ENCODE assay signal across 20 cellular contexts in the genomic region with DNA sequence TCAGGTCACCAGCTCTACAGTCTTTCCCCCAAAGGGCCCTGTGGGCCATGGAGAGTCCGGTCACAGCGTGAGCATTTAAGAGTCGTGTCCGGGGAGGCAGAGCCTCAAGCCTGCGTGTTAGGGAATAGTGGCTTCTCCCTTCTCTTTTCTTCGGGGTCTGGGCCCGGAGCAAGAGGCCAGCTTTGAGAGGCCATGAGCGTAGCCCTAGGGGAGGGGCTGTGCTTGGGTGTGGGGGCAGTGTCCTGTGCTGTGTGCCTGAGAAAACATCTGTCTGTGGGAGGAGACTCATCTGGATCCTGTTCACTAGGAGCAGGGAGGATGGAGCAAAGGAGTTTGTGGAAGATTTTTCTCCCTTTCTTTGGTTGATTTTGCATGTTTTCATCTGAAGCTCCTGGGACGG. TPM values are rescaled to one million over a fixed set of nuclear protein-coding genes. Genes with fewer than 3 reads are reported as not detected.
DNase-seq lines count a peak whose midpoint lies in the region; ATAC-seq and TF ChIP-seq lines count a peak whose summit lies in the region.
"Had no signal": no experiment of that assay in that cellular context is flagged by ENCODE, and none has a peak within 500 bp of the region (broad histone marks: within the 10 kb centered on the region; RNA-seq: fewer than 3 reads in every experiment).

No MANE protein-coding gene starts in this region.

- H3K27me3 ChIP-seq in adipocyte (replicated peaks; ENCODE audit: control insufficient read depth, insufficient read depth, low read length) (no peaks in the 10 kb centered on the region), gastroesophageal sphincter (no peaks in the 10 kb centered on the region), thoracic aorta (replicated peaks; ENCODE audit: insufficient read depth) (no peaks in the 10 kb centered on the region)

- peak overlapping the region; percentile 21 for H3K4me3 Mint-ChIP-seq in neural crest cell
- no peak overlapping the region for H3K4me3 Mint-ChIP-seq in stimulated activated memory B cell treated with anti-CD40 and anti-IgM and Interleukin-4, amounts not matched to agents 10 μg/mL and 1 μg/mL and 100 μg/mL, for 72 hours
- H3K4me3 Mint-ChIP-seq: activated naive CD8-positive, alpha-beta T cell treated with anti-CD3 and anti-CD28 coated beads, Interleukin-2, amount 10 ng/mL, durations not matched to agents 7 days and 5 days; central memory CD8-positive, alpha-beta T cell; naive B cell; stimulated activated naive CD8-positive, alpha-beta T cell treated with anti-CD3 and anti-CD28 coated beads, Interleukin-15, Interleukin-2, amounts not matched to agents 100 ng/mL and 50 ng/mL, for 24 hours; T-helper 1 cell treated with Interleukin-12 subunit alpha and Interleukin-12 subunit beta and Interleukin-4 antibody, amounts not matched to agents 30 μg/mL and 1 μg/mL, for 36 hours had no signal

- ATAC-seq in gastroesophageal sphincter, result peak; percentile 54
- no peak for ATAC-seq in thoracic aorta (ENCODE audit: insufficient number of reproducible peaks, low FRiP score, low read depth)
- no peak for ATAC-seq in stimulated activated memory B cell treated with anti-CD40 and anti-IgM and Interleukin-4, amounts not matched to agents 10 μg/mL and 1 μg/mL and 100 μg/mL, for 72 hours
- ATAC-seq: left colon had no signal

- H3K36me3 Mint-ChIP-seq in neural crest cell (ENCODE audit: low read depth), result peaks cover 7% of the 10 kb centered on the region
- H3K36me3 Mint-ChIP-seq in stimulated activated memory B cell treated with anti-CD40 and anti-IgM and Interleukin-4, amounts not matched to agents 10 μg/mL and 1 μg/mL and 100 μg/mL, for 72 hours, result no peaks in the 10 kb centered on the region
- H3K36me3 Mint-ChIP-seq: activated naive CD8-positive, alpha-beta T cell treated with anti-CD3 and anti-CD28 coated beads, Interleukin-2, amount 10 ng/mL, durations not matched to agents 7 days and 5 days; naive B cell had no signal

- H3K9me3 Mint-ChIP-seq in neural crest cell, result no peaks in the 10 kb centered on the region
- H3K9me3 Mint-ChIP-seq in stimulated activated memory B cell treated with anti-CD40 and anti-IgM and Interleukin-4, amounts not matched to agents 10 μg/mL and 1 μg/mL and 100 μg/mL, for 72 hours, result no peaks in the 10 kb centered on the region
- H3K9me3 Mint-ChIP-seq: activated naive CD8-positive, alpha-beta T cell treated with anti-CD3 and anti-CD28 coated beads, Interleukin-2, amount 10 ng/mL, durations not matched to agents 7 days and 5 days; central memory CD8-positive, alpha-beta T cell; naive B cell; stimulated activated naive CD8-positive, alpha-beta T cell treated with anti-CD3 and anti-CD28 coated beads, Interleukin-15, Interleukin-2, amounts not matched to agents 100 ng/mL and 50 ng/mL, for 24 hours; T-helper 1 cell treated with Interleukin-12 subunit alpha and Interleukin-12 subunit beta and Interleukin-4 antibody, amounts not matched to agents 30 μg/mL and 1 μg/mL, for 36 hours had no signal

- no peaks in the 10 kb centered on the region for H3K27me3 Mint-ChIP-seq in neural crest cell (ENCODE audit: low read depth)
- H3K27me3 Mint-ChIP-seq in stimulated activated memory B cell treated with anti-CD40 and anti-IgM and Interleukin-4, amounts not matched to agents 10 μg/mL and 1 μg/mL and 100 μg/mL, for 72 hours, result no peaks in the 10 kb centered on the region
- H3K27me3 Mint-ChIP-seq: central memory CD8-positive, alpha-beta T cell; stimulated activated naive CD8-positive, alpha-beta T cell treated with anti-CD3 and anti-CD28 coated beads, Interleukin-15, Interleukin-2, amounts not matched to agents 100 ng/mL and 50 ng/mL, for 24 hours had no signal

- H3K4me3 ChIP-seq in adipocyte (ENCODE audit: low read length) (peak overlapping the region; percentile 31), gastroesophageal sphincter (no peak overlapping the region), thoracic aorta (no peak overlapping the region)
- H3K4me3 ChIP-seq: prostate gland had no signal

- TF ChIP-seq POLR2A in gastroesophageal sphincter (IDR thresholded peaks at IDR 0.05), result no peak

- H3K9me3 ChIP-seq in adipocyte (ENCODE audit: control insufficient read depth, low read length) (no peaks in the 10 kb centered on the region), gastroesophageal sphincter (no peaks in the 10 kb centered on the region), thoracic aorta (no peaks in the 10 kb centered on the region)
- H3K9me3 ChIP-seq: prostate gland had no signal

- TF ChIP-seq EP300 in gastroesophageal sphincter (IDR thresholded peaks at IDR 0.05), result no peak

- H3K4me1 ChIP-seq in adipocyte (ENCODE audit: control insufficient read depth, insufficient read depth, low read length), result peaks cover 97% of the 10 kb centered on the region
- peaks cover 0 to 90% (median 32%) of the 10 kb centered on the region in 3 donors for H3K4me1 ChIP-seq in gastroesophageal sphincter
- peaks cover 38 to 80% of the 10 kb centered on the region in 2 donors for H3K4me1 ChIP-seq in thoracic aorta (ENCODE audit: control insufficient read depth in 1 of 2, low read depth in 2 of 2)
- H3K4me1 ChIP-seq: prostate gland had no signal

- peak overlapping the region; percentile 89 for H3K9ac ChIP-seq in adipocyte (ENCODE audit: low read length)

- peaks cover 92% of the 10 kb centered on the region for H3K36me3 ChIP-seq in adipocyte (ENCODE audit: control insufficient read depth, insufficient read depth, low read length, severe bottlenecking)
- peaks cover 0 to 90% of the 10 kb centered on the region in 2 donors for H3K36me3 ChIP-seq in gastroesophageal sphincter
- H3K36me3 ChIP-seq in thoracic aorta, result peaks cover 73% of the 10 kb centered on the region
- H3K36me3 ChIP-seq: WERI-Rb-1 had no signal

- H3K4me1 Mint-ChIP-seq in neural crest cell, result peaks cover 48% of the 10 kb centered on the region
- H3K4me1 Mint-ChIP-seq in stimulated activated memory B cell treated with anti-CD40 and anti-IgM and Interleukin-4, amounts not matched to agents 10 μg/mL and 1 μg/mL and 100 μg/mL, for 72 hours, result peaks cover 6% of the 10 kb centered on the region
- H3K4me1 Mint-ChIP-seq: central memory CD8-positive, alpha-beta T cell; naive B cell had no signal

- H3K27ac Mint-ChIP-seq in neural crest cell (ENCODE audit: unreplicated experiment), result peak overlapping the region; percentile 95
- H3K27ac Mint-ChIP-seq in stimulated activated memory B cell treated with anti-CD40 and anti-IgM and Interleukin-4, amounts not matched to agents 10 μg/mL and 1 μg/mL and 100 μg/mL, for 72 hours, result no peak overlapping the region
- H3K27ac Mint-ChIP-seq: activated naive CD8-positive, alpha-beta T cell treated with anti-CD3 and anti-CD28 coated beads, Interleukin-2, amount 10 ng/mL, durations not matched to agents 7 days and 5 days; stimulated activated naive CD8-positive, alpha-beta T cell treated with anti-CD3 and anti-CD28 coated beads, Interleukin-15, Interleukin-2, amounts not matched to agents 100 ng/mL and 50 ng/mL, for 24 hours; T-helper 1 cell treated with Interleukin-12 subunit alpha and Interleukin-12 subunit beta and Interleukin-4 antibody, amounts not matched to agents 30 μg/mL and 1 μg/mL, for 36 hours had no signal

- whole genome bisulfite sequencing in gastroesophageal sphincter (ENCODE audit: low coverage in 1 of 2), 2 donors, result 40 to 68% methylated on average over 1 to 4 of the region's 9 CpGs

- no peak for TF ChIP-seq CTCF in gastroesophageal sphincter (IDR thresholded peaks at IDR 0.05)
- no peak for TF ChIP-seq CTCF in neural crest cell (conservative IDR thresholded peaks at IDR 0.05)
- no peak for TF ChIP-seq CTCF in thoracic aorta (IDR thresholded peaks at IDR 0.05)

- H3K27ac ChIP-seq in gastroesophageal sphincter (peak overlapping the region in 3 of 4 donors; percentile 53 to 63 (median 63)), thoracic aorta (peak overlapping the region; percentile 56 to 57)
- H3K27ac ChIP-seq: WERI-Rb-1 had no signal

- DNase-seq in adipocyte (ENCODE audit: low read depth) (no peak), neural crest cell (ENCODE audit: low read depth, low spot score) (no peak), thoracic aorta (ENCODE audit: low spot score) (no peak), NCI-H526 treated with DMSO at 0.1 percent for 48 hours (lab: John Stamatoyannopoulos, UW) (no peak), A172 (ENCODE audit: low spot score) (no peak)
- DNase-seq in activated effector memory CD4-positive, alpha-beta T cell treated with anti-CD3 and anti-CD28 coated beads, Interleukin-2, amount 50 U/mL, for 16 hours, result no peak
- DNase-seq: activated naive CD8-positive, alpha-beta T cell treated with anti-CD3 and anti-CD28 coated beads, Interleukin-2, amount 10 ng/mL, durations not matched to agents 7 days and 5 days; COR-L47; EL; left colon; naive B cell; NCI-H345; stimulated activated CD4-positive, alpha-beta T cell treated with anti-CD3 and anti-CD28 coated beads, Interleukin-15, amount 100 ng/mL, for 24 hours; WERI-Rb-1 had no signal

RNA-seq across cellular contexts. Expression of a gene that starts 5.3 kb away (rescaled TPM):
- not detected for total RNA-seq in gastroesophageal sphincter
- total RNA-seq in neural crest cell, result not detected in 2 replicates
- total RNA-seq in thoracic aorta, result not detected
- not detected in 2 replicates for total RNA-seq in A172 (2014; rRNA removed; shearing (Covaris generic))
- total RNA-seq: activated naive CD8-positive, alpha-beta T cell treated with anti-CD3 and anti-CD28 coated beads, Interleukin-2, amount 10 ng/mL, durations not matched to agents 7 days and 5 days; left colon; prostate gland had no signal

RNA-seq across cellular contexts. Expression of a gene that starts 13.8 kb away (rescaled TPM):
- total RNA-seq in gastroesophageal sphincter, result 100 to 1,000 TPM; 185 to 292 (median 216) TPM
- 61.8 and 62.7 TPM in 2 replicates for total RNA-seq in neural crest cell
- total RNA-seq in thoracic aorta, result 100 to 1,000 TPM; 663 to 755 TPM
- 34.1 and 35.5 TPM in 2 replicates for total RNA-seq in A172 (2014; rRNA removed; shearing (Covaris generic))

RNA-seq across cellular contexts. Expression of a gene that starts 31.0 kb away (rescaled TPM):
- total RNA-seq in gastroesophageal sphincter (100 to 1,000 TPM in 3 of 4 donors, 10 to 100 TPM in 1; 92.5 to 166 (median 156) TPM), neural crest cell (40.2 and 41.7 TPM in 2 replicates), thoracic aorta (100 to 1,000 TPM; 133 to 185 TPM)
- 15.2 and 18.4 TPM in 2 replicates for total RNA-seq in A172 (2014; rRNA removed; shearing (Covaris generic))

RNA-seq across cellular contexts. Expression of a gene that starts 53.2 kb away (rescaled TPM):
- 10 to 100 TPM; 30.7 to 41.3 (median 38.8) TPM for total RNA-seq in gastroesophageal sphincter
- 58.0 and 61.2 TPM in 2 replicates for total RNA-seq in neural crest cell
- 10 to 100 TPM; 30.5 to 39.3 TPM for total RNA-seq in thoracic aorta
- 18.9 and 22.4 TPM in 2 replicates for total RNA-seq in A172 (2014; rRNA removed; shearing (Covaris generic))
